1 cellular context compared by ENCODE assay signal in the genomic region with DNA sequence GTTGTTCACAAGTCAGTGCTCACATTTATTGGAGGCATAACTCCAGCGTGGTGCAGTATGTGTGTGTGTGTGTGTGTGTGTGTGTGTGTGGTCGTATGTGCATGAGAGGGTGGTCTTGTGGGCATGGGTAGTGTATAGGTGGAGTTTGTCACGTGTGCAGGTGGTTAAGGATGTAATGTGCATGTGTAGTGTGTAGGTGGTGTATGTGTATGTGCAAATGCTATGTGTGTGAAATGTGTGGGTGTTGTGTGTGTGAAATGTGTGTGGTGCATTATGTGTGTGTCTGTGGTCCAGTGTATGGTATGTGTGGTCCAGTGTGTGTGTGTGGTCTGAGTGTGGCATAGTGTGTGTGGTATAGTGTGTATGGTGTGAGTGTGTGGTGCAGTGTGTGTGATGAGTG.
TF ChIP-seq lines count a peak whose summit lies in the region.

No MANE protein-coding gene starts in this region.

TF ChIP-seq in H1, 55 proteins besides CTCF, POLR2A, EP300 and RAD21:
- TF ChIP-seq EZH2 (IDR thresholded peaks at IDR 0.05; ENCODE audit: low read depth, low read length, severe bottlenecking), result no peak
